In the genomic region with DNA sequence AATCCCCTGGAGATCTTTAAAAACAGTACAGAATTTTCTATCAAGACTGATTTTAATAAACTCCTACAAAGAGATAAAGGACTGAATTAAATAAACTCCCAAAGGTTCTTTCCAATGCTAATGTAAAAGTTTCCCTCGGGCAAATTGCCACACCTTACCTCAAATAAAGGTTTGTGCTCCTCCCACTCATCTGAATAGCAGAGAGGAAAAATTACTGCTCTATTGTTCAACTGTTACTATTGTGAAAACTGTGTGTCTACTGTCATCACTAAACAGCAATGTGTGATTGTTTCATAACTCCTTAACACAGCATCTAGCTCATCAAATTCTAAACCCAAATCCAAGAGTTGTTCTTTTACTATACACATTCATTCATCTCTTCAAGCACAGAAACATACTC, we compare ENCODE assay signal across 9 cellular contexts. TPM values are rescaled to one million over a fixed set of nuclear protein-coding genes. Genes with fewer than 3 reads are reported as not detected.
DNase-seq lines count a peak whose midpoint lies in the region; ATAC-seq and TF ChIP-seq lines count a peak whose summit lies in the region.
"Had no signal": no experiment of that assay in that cellular context is flagged by ENCODE, and none has a peak within 500 bp of the region (broad histone marks: within the 10 kb centered on the region; RNA-seq: fewer than 3 reads in every experiment).

No MANE protein-coding gene starts in this region.

- H3K27ac ChIP-seq in CD4-positive, alpha-beta T cell (ENCODE audit: low read depth, low read length): no peak overlapping the region
- H3K27ac ChIP-seq in naive thymus-derived CD4-positive, alpha-beta T cell (ENCODE audit: low read depth, low read length): no peak overlapping the region
- no peak overlapping the region for H3K27ac ChIP-seq in RWPE1

- peak overlapping the region; percentile 77 for H3K4me3 Mint-ChIP-seq in CD4-positive, alpha-beta T cell
- peak overlapping the region in 1 of 4 donors; percentile 84 for H3K4me3 Mint-ChIP-seq in IgD-negative memory B cell
- peak overlapping the region; percentile 95 for H3K4me3 Mint-ChIP-seq in activated T-helper 1 cell treated with anti-CD3 and anti-CD28 coated beads, Interleukin-12 subunit alpha, Interleukin-12 subunit beta, Interleukin-2, Interleukin-4 antibody, amounts not matched to agents 30 ng/mL and 10 ng/mL and 1 ng/mL, durations not matched to agents 14 hours and 24 hours and 36 hours
- H3K4me3 Mint-ChIP-seq in naive thymus-derived CD4-positive, alpha-beta T cell: peak overlapping the region in 9 of 10 donors; percentile 25 to 89 (median 45)

- H3K27ac Mint-ChIP-seq in CD4-positive, alpha-beta T cell: peak overlapping the region; percentile 47
- peak overlapping the region in 2 of 3 donors; percentile 16 to 91 for H3K27ac Mint-ChIP-seq in IgD-negative memory B cell
- H3K27ac Mint-ChIP-seq in activated T-helper 1 cell treated with anti-CD3 and anti-CD28 coated beads, Interleukin-12 subunit alpha, Interleukin-12 subunit beta, Interleukin-2, Interleukin-4 antibody, amounts not matched to agents 30 ng/mL and 10 ng/mL and 1 ng/mL, durations not matched to agents 14 hours and 24 hours and 36 hours: no peak overlapping the region
- peak overlapping the region in 4 of 9 donors; percentile 16 to 57 (median 34) for H3K27ac Mint-ChIP-seq in naive thymus-derived CD4-positive, alpha-beta T cell

- no peaks in the 10 kb centered on the region for H3K27me3 ChIP-seq in CD4-positive, alpha-beta T cell (ENCODE audit: control insufficient read depth, insufficient read depth, low read length)
- H3K27me3 ChIP-seq in naive thymus-derived CD4-positive, alpha-beta T cell (ENCODE audit: control insufficient read depth in 2 of 2, insufficient read depth in 2 of 2, low read length in 2 of 2): no peaks in the 10 kb centered on the region
- H3K27me3 ChIP-seq: uterus had no signal

- intact Hi-C loops in CD4-positive, alpha-beta T cell (cut with DNase I, micrococcal nuclease): loop anchor here in 1 of 2 experiments (10.0 kb wide), 1 partner anchor 798 kb away; a partner anchor contains a TSS
- intact Hi-C loops in activated T-helper 1 cell treated with anti-CD3 and anti-CD28 coated beads, Interleukin-12 subunit alpha, Interleukin-12 subunit beta, Interleukin-2, Interleukin-4 antibody, amounts not matched to agents 30 ng/mL and 10 ng/mL and 1 ng/mL, durations not matched to agents 14 hours and 24 hours and 36 hours (cut with micrococcal nuclease): no loop called here
- intact Hi-C loops in naive thymus-derived CD4-positive, alpha-beta T cell (cut with micrococcal nuclease): loop anchor here (10.0 kb wide), 2 partner anchors 578 to 1948 kb away; a partner anchor contains a TSS

- H3K36me3 ChIP-seq in naive thymus-derived CD4-positive, alpha-beta T cell (ENCODE audit: control insufficient read depth in 2 of 3, insufficient read depth in 3 of 3, low read length in 3 of 3): peaks cover 0 to 4% (median 0%) of the 10 kb centered on the region in 3 experiments
- H3K36me3 ChIP-seq: uterus had no signal

- H3K4me1 Mint-ChIP-seq in CD4-positive, alpha-beta T cell (ENCODE audit: low read depth): peaks cover 64% of the 10 kb centered on the region
- H3K4me1 Mint-ChIP-seq in IgD-negative memory B cell: peaks cover 34 to 51% (median 38%) of the 10 kb centered on the region in 3 donors
- peaks cover 57% of the 10 kb centered on the region for H3K4me1 Mint-ChIP-seq in activated T-helper 1 cell treated with anti-CD3 and anti-CD28 coated beads, Interleukin-12 subunit alpha, Interleukin-12 subunit beta, Interleukin-2, Interleukin-4 antibody, amounts not matched to agents 30 ng/mL and 10 ng/mL and 1 ng/mL, durations not matched to agents 14 hours and 24 hours and 36 hours (ENCODE audit: low read depth)
- peaks cover 40 to 61% (median 48%) of the 10 kb centered on the region in 7 donors for H3K4me1 Mint-ChIP-seq in naive thymus-derived CD4-positive, alpha-beta T cell

- no peak for ATAC-seq in CD4-positive, alpha-beta T cell (ENCODE audit: poor library complexity)
- ATAC-seq in naive thymus-derived CD4-positive, alpha-beta T cell: no peak
- no peak for ATAC-seq in GM21360 (IDR thresholded peaks at IDR 0.05; ENCODE audit: unreplicated experiment)
- ATAC-seq in GM19023 (IDR thresholded peaks at IDR 0.05; ENCODE audit: unreplicated experiment): no peak

- no peak for TF ChIP-seq CTCF in CD4-positive, alpha-beta T cell (IDR thresholded peaks at IDR 0.05)
- TF ChIP-seq CTCF in RWPE1 (conservative IDR thresholded peaks at IDR 0.05; ENCODE audit: low read depth): no peak

- no peaks in the 10 kb centered on the region for H3K9me3 ChIP-seq in CD4-positive, alpha-beta T cell (ENCODE audit: control insufficient read depth, low read length)
- H3K9me3 ChIP-seq in naive thymus-derived CD4-positive, alpha-beta T cell (ENCODE audit: control insufficient read depth in 2 of 3, low read length in 3 of 3): no peaks in the 10 kb centered on the region
- H3K9me3 ChIP-seq: uterus had no signal

- peaks cover 15% of the 10 kb centered on the region for H3K36me3 Mint-ChIP-seq in CD4-positive, alpha-beta T cell (ENCODE audit: low read depth)
- no peaks in the 10 kb centered on the region for H3K36me3 Mint-ChIP-seq in IgD-negative memory B cell
- peaks cover 22% of the 10 kb centered on the region for H3K36me3 Mint-ChIP-seq in activated T-helper 1 cell treated with anti-CD3 and anti-CD28 coated beads, Interleukin-12 subunit alpha, Interleukin-12 subunit beta, Interleukin-2, Interleukin-4 antibody, amounts not matched to agents 30 ng/mL and 10 ng/mL and 1 ng/mL, durations not matched to agents 14 hours and 24 hours and 36 hours (ENCODE audit: low read depth)
- peaks cover 0 to 17% (median 4%) of the 10 kb centered on the region in 5 donors for H3K36me3 Mint-ChIP-seq in naive thymus-derived CD4-positive, alpha-beta T cell

- no peak overlapping the region for H3K4me3 ChIP-seq in naive thymus-derived CD4-positive, alpha-beta T cell (ENCODE audit: low read length)
- H3K4me3 ChIP-seq: uterus had no signal

- peaks cover 5 to 12% of the 10 kb centered on the region in 2 donors for H3K4me1 ChIP-seq in naive thymus-derived CD4-positive, alpha-beta T cell (ENCODE audit: control insufficient read depth in 2 of 2, insufficient read depth in 2 of 2, low read length in 2 of 2)

- H3K27me3 Mint-ChIP-seq in CD4-positive, alpha-beta T cell: no peaks in the 10 kb centered on the region
- no peaks in the 10 kb centered on the region for H3K27me3 Mint-ChIP-seq in IgD-negative memory B cell
- H3K27me3 Mint-ChIP-seq in activated T-helper 1 cell treated with anti-CD3 and anti-CD28 coated beads, Interleukin-12 subunit alpha, Interleukin-12 subunit beta, Interleukin-2, Interleukin-4 antibody, amounts not matched to agents 30 ng/mL and 10 ng/mL and 1 ng/mL, durations not matched to agents 14 hours and 24 hours and 36 hours (ENCODE audit: insufficient read depth): no peaks in the 10 kb centered on the region
- no peaks in the 10 kb centered on the region for H3K27me3 Mint-ChIP-seq in naive thymus-derived CD4-positive, alpha-beta T cell

- DNase-seq in CD4-positive, alpha-beta T cell: no peak
- DNase-seq in activated T-helper 1 cell treated with anti-CD3 and anti-CD28 coated beads, Interleukin-12 subunit alpha, Interleukin-12 subunit beta, Interleukin-2, Interleukin-4 antibody, amounts not matched to agents 30 ng/mL and 10 ng/mL and 1 ng/mL, durations not matched to agents 14 hours and 24 hours and 36 hours (ENCODE audit: low spot score): no peak
- no peak for DNase-seq in naive thymus-derived CD4-positive, alpha-beta T cell
- DNase-seq in 8988T (no peak), RWPE1 (ENCODE audit: low spot score) (no peak)
- DNase-seq: uterus had no signal

- no peaks in the 10 kb centered on the region for H3K9me3 Mint-ChIP-seq in CD4-positive, alpha-beta T cell
- no peaks in the 10 kb centered on the region for H3K9me3 Mint-ChIP-seq in IgD-negative memory B cell
- H3K9me3 Mint-ChIP-seq in activated T-helper 1 cell treated with anti-CD3 and anti-CD28 coated beads, Interleukin-12 subunit alpha, Interleukin-12 subunit beta, Interleukin-2, Interleukin-4 antibody, amounts not matched to agents 30 ng/mL and 10 ng/mL and 1 ng/mL, durations not matched to agents 14 hours and 24 hours and 36 hours: no peaks in the 10 kb centered on the region
- peaks cover 0 to 1% (median 0%) of the 10 kb centered on the region in 11 donors for H3K9me3 Mint-ChIP-seq in naive thymus-derived CD4-positive, alpha-beta T cell

- CTCF ChIA-PET in CD4-positive, alpha-beta T cell (lab: Charles Lee): no interaction called here
- CTCF ChIA-PET in naive thymus-derived CD4-positive, alpha-beta T cell (lab: Charles Lee): interaction anchor here (0.6 kb wide), 1 partner anchor 260 kb away, joined by 4 read pairs; no protein-coding TSS in a partner anchor
- CTCF ChIA-PET in RWPE1 (lab: Yijun Ruan, JAX): no interaction called here

- POLR2A ChIA-PET in CD4-positive, alpha-beta T cell (lab: Charles Lee): no interaction called here
- POLR2A ChIA-PET in naive thymus-derived CD4-positive, alpha-beta T cell (lab: Charles Lee): interaction anchor here (0.6 to 2.0 kb wide), 3 partner anchors 10 to 46 kb away, joined by 3 to 6 read pairs (median 4); no protein-coding TSS in a partner anchor
- POLR2A ChIA-PET in RWPE1 (lab: Yijun Ruan, JAX; ENCODE audit: low non-redundant PET): no interaction called here

RNA-seq across cellular contexts. Expression of a gene that starts 3.2 kb away (rescaled TPM):
- 10 to 100 TPM; 13.0 to 14.5 TPM for total RNA-seq in CD4-positive, alpha-beta T cell
- 20.3 TPM for polyA plus RNA-seq in IgD-negative memory B cell
- total RNA-seq in activated T-helper 1 cell treated with anti-CD3 and anti-CD28 coated beads, Interleukin-12 subunit alpha, Interleukin-12 subunit beta, Interleukin-2, Interleukin-4 antibody, amounts not matched to agents 30 ng/mL and 10 ng/mL and 1 ng/mL, durations not matched to agents 14 hours and 24 hours and 36 hours: 29.9 and 31.9 TPM in 2 replicates
- 10 to 100 TPM; 19.0 to 58.1 (median 25.7) TPM for total RNA-seq in naive thymus-derived CD4-positive, alpha-beta T cell
- 10 to 100 TPM; 11.6 to 12.7 TPM for polyA plus RNA-seq in naive thymus-derived CD4-positive, alpha-beta T cell
